In genomic region chr4:123976285-123976684, GRCh38 we compare ENCODE assay signal across 12 cellular contexts.
A peak's percentile ranks its signal among the peaks of the same experiment; 100 is the strongest.
DNase-seq lines count a peak whose midpoint lies in the region; TF ChIP-seq lines count a peak whose summit lies in the region.
"Had no signal": no experiment of that assay in that cellular context is flagged by ENCODE, and none has a peak within 500 bp of the region (broad histone marks: within the 10 kb centered on the region; RNA-seq: fewer than 3 reads in every experiment).

No MANE protein-coding gene starts in this region.

- TF ChIP-seq CTCF in hepatocyte (IDR thresholded peaks at IDR 0.05; ENCODE audit: poor library complexity) (no peak), type B pancreatic cell (conservative IDR thresholded peaks at IDR 0.05) (no peak)

- WGBS in hepatocyte (ENCODE audit: low lambda C conversion rate, missing lambda C conversion rate) = 59% methylated on average over 7 of the region's 7 CpGs

- no peak overlapping the region for H3K4me3 ChIP-seq in hepatocyte
- H3K4me3 ChIP-seq: suprapubic skin had no signal

- peak; percentile 23 for DNase-seq in NCI-H1092 treated with DMSO at 0.1 percent for 48 hours (lab: John Stamatoyannopoulos, UW)
- DNase-seq in NCI-H1092 (lab: John Stamatoyannopoulos, UW) = no peak
- DNase-seq in NCI-H774 (lab: John Stamatoyannopoulos, UW) = peak; percentile 26
- DNase-seq in hepatocyte (ENCODE audit: low spot score) = no peak
- no peak for DNase-seq in type B pancreatic cell (ENCODE audit: extremely low spot score, unreplicated experiment)
- DNase-seq in islet precursor cell = no peak
- no peak for DNase-seq in RKO (ENCODE audit: low spot score)
- DNase-seq in Ammon's horn (ENCODE audit: low spot score) = no peak
- DNase-seq: 8988T, cortex of kidney, GF-D8 had no signal

- H3K9me3 Mint-ChIP-seq in type B pancreatic cell = peaks cover 3% of the 10 kb centered on the region

- H3K4me3 Mint-ChIP-seq in type B pancreatic cell = peak overlapping the region; percentile 30

- H4K20me1 ChIP-seq in hepatocyte (ENCODE audit: insufficient read depth, poor library complexity, severe bottlenecking) = no peaks in the 10 kb centered on the region

- H3K4me2 ChIP-seq in hepatocyte = no peak overlapping the region

- no peaks in the 10 kb centered on the region for H3K36me3 ChIP-seq in hepatocyte (replicated peaks; ENCODE audit: insufficient read depth, low read depth)
- H3K36me3 ChIP-seq: suprapubic skin had no signal

- peak overlapping the region; percentile 19 for H2AFZ ChIP-seq in hepatocyte

- H3K27me3 Mint-ChIP-seq in type B pancreatic cell = no peaks in the 10 kb centered on the region

- peak overlapping the region; percentile 12 for H3K27ac ChIP-seq in hepatocyte
- H3K27ac ChIP-seq: suprapubic skin had no signal

- no peaks in the 10 kb centered on the region for H3K36me3 Mint-ChIP-seq in type B pancreatic cell

- no peaks in the 10 kb centered on the region for H3K27me3 ChIP-seq in hepatocyte
- H3K27me3 ChIP-seq: suprapubic skin had no signal

- no peaks in the 10 kb centered on the region for H3K79me2 ChIP-seq in hepatocyte

- H3K4me1 ChIP-seq in hepatocyte (ENCODE audit: insufficient read depth) = peaks cover 14% of the 10 kb centered on the region

- no peaks in the 10 kb centered on the region for H3K9me2 ChIP-seq in hepatocyte (replicated peaks; ENCODE audit: insufficient read depth)

- peaks cover 28% of the 10 kb centered on the region for H3K4me1 Mint-ChIP-seq in type B pancreatic cell (ENCODE audit: unreplicated experiment)

- H3K27ac Mint-ChIP-seq in type B pancreatic cell = peak overlapping the region; percentile 49

- peaks cover 6% of the 10 kb centered on the region for H3K9me3 ChIP-seq in hepatocyte (ENCODE audit: low read depth)
- H3K9me3 ChIP-seq: suprapubic skin had no signal

Comparison
In these comparisons a context has a peak if more than half of its experiments do, and no peak if none do; other contexts are left out.
1. DNase-seq: peak in NCI-H1092 treated with DMSO at 0.1 percent for 48 hours (single experiment) and NCI-H774 (single experiment); none in NCI-H1092 (single experiment), hepatocyte (single experiment), type B pancreatic cell (single experiment), islet precursor cell (single experiment), RKO (single experiment) and Ammon's horn (single experiment).